19 cellular contexts compared by ENCODE assay signal in the genomic region with DNA sequence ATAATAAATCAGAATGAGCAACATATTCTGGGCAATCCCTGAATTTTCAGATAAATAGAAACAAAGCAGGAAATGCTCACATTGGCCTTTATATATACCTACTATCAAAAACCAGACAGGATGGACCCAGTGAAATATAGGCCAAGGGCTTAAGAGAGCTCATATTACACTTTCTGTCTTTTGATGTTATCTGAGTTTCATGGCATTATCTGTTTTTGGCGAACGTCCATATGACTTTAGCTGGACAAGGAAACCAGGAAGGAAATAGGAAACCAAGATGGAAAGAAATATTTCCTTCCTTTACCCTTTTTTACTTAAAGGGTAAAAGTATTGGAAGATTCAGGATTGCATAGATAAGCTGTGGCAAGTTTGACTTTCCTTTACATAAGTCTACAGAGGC.
"Had no signal": no experiment of that assay in that cellular context is flagged by ENCODE, and none has a peak within 500 bp of the region (broad histone marks: within the 10 kb centered on the region; RNA-seq: fewer than 3 reads in every experiment).

No MANE protein-coding gene starts in this region.

- H3K27ac ChIP-seq: cardiac muscle cell, epithelial cell of prostate, spleen, tibial artery had no signal

- H3K36me3 Mint-ChIP-seq: activated CD4-positive, alpha-beta memory T cell treated with anti-CD3 and anti-CD28 coated beads for 36 hours; activated naive CD8-positive, alpha-beta T cell had no signal

- H3K27ac Mint-ChIP-seq: activated CD4-positive, alpha-beta memory T cell treated with anti-CD3 and anti-CD28 coated beads for 36 hours; activated CD4-positive, alpha-beta T cell treated with anti-CD3 and anti-CD28 coated beads for 36 hours; activated naive CD8-positive, alpha-beta T cell; effector memory CD8-positive, alpha-beta T cell; T-helper 2 cell treated with Interferon-gamma antibody and Interleukin-4, amounts not matched to agents 5 μg/mL and 100 μg/mL, for 36 hours had no signal

- H3K4me3 Mint-ChIP-seq: activated CD4-positive, alpha-beta memory T cell treated with anti-CD3 and anti-CD28 coated beads for 36 hours; activated CD4-positive, alpha-beta T cell treated with anti-CD3 and anti-CD28 coated beads for 36 hours; activated naive CD8-positive, alpha-beta T cell; effector memory CD8-positive, alpha-beta T cell; T-helper 2 cell treated with Interferon-gamma antibody and Interleukin-4, amounts not matched to agents 5 μg/mL and 100 μg/mL, for 36 hours had no signal

- ATAC-seq: activated CD4-positive, alpha-beta T cell treated with anti-CD3 and anti-CD28 coated beads for 36 hours; effector memory CD8-positive, alpha-beta T cell; left colon had no signal

- H3K9me3 Mint-ChIP-seq: effector memory CD8-positive, alpha-beta T cell; T-helper 2 cell treated with Interferon-gamma antibody and Interleukin-4, amounts not matched to agents 5 μg/mL and 100 μg/mL, for 36 hours had no signal

- DNase-seq: activated CD4-positive, alpha-beta memory T cell treated with anti-CD3 and anti-CD28 coated beads for 36 hours; activated CD4-positive, alpha-beta T cell treated with anti-CD3 and anti-CD28 coated beads for 36 hours; activated T-cell treated with anti-CD3 and anti-CD28 coated beads for 4 hours; amniotic stem cell; dermis blood vessel endothelial cell; effector memory CD8-positive, alpha-beta T cell; foreskin melanocyte; glutamatergic neuron; hippocampal formation; islet precursor cell; left colon; retina; spleen; stimulated activated naive CD4-positive, alpha-beta T cell treated with Interleukin-2 at 50 U/mL for 16 hours; tibial artery had no signal
